ENCODE assay signal across 9 cellular contexts in the genomic region with DNA sequence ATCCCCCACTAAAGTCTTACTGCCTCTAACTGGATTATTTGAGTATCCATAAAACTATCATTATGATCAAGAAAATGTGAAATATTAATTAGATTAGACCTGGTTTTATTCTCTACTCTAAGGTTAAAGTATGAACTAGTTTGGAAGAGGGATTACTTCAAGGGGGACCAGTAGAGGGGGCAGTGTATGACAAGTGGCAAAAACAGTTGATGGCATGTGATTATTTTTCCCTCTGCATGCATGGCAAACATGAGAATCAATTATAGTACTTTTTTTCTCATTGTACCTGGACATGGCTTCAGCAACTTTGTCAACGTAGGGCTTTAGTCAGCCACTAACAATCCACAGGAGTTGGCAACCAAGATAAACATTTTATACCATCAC.
DNase-seq lines count a peak whose midpoint lies in the region; ATAC-seq and TF ChIP-seq lines count a peak whose summit lies in the region.
"Had no signal": no experiment of that assay in that cellular context is flagged by ENCODE, and none has a peak within 500 bp of the region (broad histone marks: within the 10 kb centered on the region; RNA-seq: fewer than 3 reads in every experiment).

No MANE protein-coding gene starts in this region.

- peaks cover 4% of the 10 kb centered on the region for H3K36me3 Mint-ChIP-seq in chondrocyte (ENCODE audit: low read depth)

- peaks cover 52% of the 10 kb centered on the region for H3K4me1 Mint-ChIP-seq in chondrocyte (ENCODE audit: low read depth)

- DNase-seq in DND-41 = no peak
- DNase-seq in chondrocyte (ENCODE audit: low spot score) = no peak
- DNase-seq in SHP77 (lab: John Stamatoyannopoulos, UW) = no peak
- no peak for DNase-seq in heart right ventricle
- no peak for DNase-seq in amniotic stem cell (lab: John Stamatoyannopoulos, UW)
- no peak for DNase-seq in stomach
- DNase-seq: NCI-H1048 had no signal

- no peaks in the 10 kb centered on the region for H3K27me3 Mint-ChIP-seq in chondrocyte (ENCODE audit: low read depth)

- no peak for TF ChIP-seq EP300 in stomach (IDR thresholded peaks at IDR 0.05)

- no peaks in the 10 kb centered on the region for H3K9me3 ChIP-seq in DND-41 (ENCODE audit: insufficient read depth, low read length, severe bottlenecking)
- H3K9me3 ChIP-seq in heart right ventricle = no peaks in the 10 kb centered on the region
- no peaks in the 10 kb centered on the region for H3K9me3 ChIP-seq in stomach

- no peaks in the 10 kb centered on the region for H4K20me1 ChIP-seq in DND-41 (ENCODE audit: insufficient read depth, low read length)

- H3K79me2 ChIP-seq in DND-41 (ENCODE audit: insufficient read depth, low read length) = no peaks in the 10 kb centered on the region

- H3K4me1 ChIP-seq in DND-41 (ENCODE audit: insufficient read depth, low read length) (peaks cover 16% of the 10 kb centered on the region; the same call in 1 of the 2 replicates), heart right ventricle (peaks cover 0 to 35% (median 15%) of the 10 kb centered on the region in 9 donors), stomach (peaks cover 0 to 39% (median 16%) of the 10 kb centered on the region in 4 donors)

- H3K4me2 ChIP-seq in DND-41 (ENCODE audit: insufficient read depth, low read length) = no peak overlapping the region

- TF ChIP-seq CTCF in DND-41 (IDR thresholded peaks at IDR 0.05; ENCODE audit: borderline replicate concordance, extremely low read depth, low read length, poor library complexity, severe bottlenecking) (peak; percentile 26), chondrocyte (IDR thresholded peaks at IDR 0.05) (peak; percentile 49), heart right ventricle (IDR thresholded peaks at IDR 0.05) (no peak), stomach (IDR thresholded peaks at IDR 0.05) (no peak)

- H3K27ac Mint-ChIP-seq in chondrocyte (ENCODE audit: unreplicated experiment) = no peak overlapping the region

- no peak overlapping the region for H3K4me3 Mint-ChIP-seq in chondrocyte (ENCODE audit: unreplicated experiment)

- peaks cover 5% of the 10 kb centered on the region for H3K9me3 Mint-ChIP-seq in chondrocyte (ENCODE audit: low read depth)

- H3K4me3 ChIP-seq in DND-41 (ENCODE audit: low read depth in 1 of 2, low read length in 2 of 2) (no peak overlapping the region), heart right ventricle (no peak overlapping the region), stomach (no peak overlapping the region)

- TF ChIP-seq POLR2A in stomach (IDR thresholded peaks at IDR 0.05) = no peak

- H3K36me3 ChIP-seq in DND-41 (ENCODE audit: insufficient read depth, low read length) = no peaks in the 10 kb centered on the region
- H3K36me3 ChIP-seq in heart right ventricle = no peaks in the 10 kb centered on the region
- no peaks in the 10 kb centered on the region for H3K36me3 ChIP-seq in stomach

- ATAC-seq in DND-41 (ENCODE audit: insufficient read depth, low read depth) = peak; percentile 42; the same call in 1 of the 3 replicates
- peak; percentile 40 for ATAC-seq in GM19452 (IDR thresholded peaks at IDR 0.05; ENCODE audit: unreplicated experiment)
- peak; percentile 31 for ATAC-seq in HG03175 (IDR thresholded peaks at IDR 0.05; ENCODE audit: unreplicated experiment)
- no peak for ATAC-seq in heart right ventricle

- intact Hi-C loops in heart right ventricle (cut with DNase I) (no loop called here), stomach (cut with DNase I; ENCODE audit: low total_unique reads) (no loop called here)

- H3K27ac ChIP-seq in DND-41 (ENCODE audit: low read length) = no peak overlapping the region
- H3K27ac ChIP-seq in heart right ventricle = no peak overlapping the region
- H3K27ac ChIP-seq in stomach = peak overlapping the region in 2 of 5 donors; percentile 59 to 77

- H3K27me3 ChIP-seq in DND-41 (ENCODE audit: insufficient read depth, low read length, poor library complexity) = no peaks in the 10 kb centered on the region
- no peaks in the 10 kb centered on the region for H3K27me3 ChIP-seq in heart right ventricle
- no peaks in the 10 kb centered on the region for H3K27me3 ChIP-seq in stomach

- WGBS in heart right ventricle, 2 donors = 90 to 92% methylated on average over 1 of the region's 1 CpG
- 71 to 86% (median 74%) methylated on average over 1 of the region's 1 CpG for WGBS in stomach, 5 donors

- H2AFZ ChIP-seq in DND-41 (ENCODE audit: low read depth, low read length) = no peak overlapping the region

- no peak overlapping the region for H3K9ac ChIP-seq in DND-41 (ENCODE audit: low read depth, low read length)

Comparison
In these comparisons a context has a peak if more than half of its experiments do, and no peak if none do; other contexts are left out.
1. ATAC-seq: peak in DND-41 (single experiment), GM19452 (single experiment) and HG03175 (single experiment); none in heart right ventricle (0 of 8).
2. CTCF ChIP-seq: peak in DND-41 (single experiment) and chondrocyte (single experiment); none in heart right ventricle (0 of 9) and stomach (0 of 7).